8 cellular contexts compared by ENCODE assay signal in genomic region chr17:79834575-79835469, GRCh38. TPM values are rescaled to one million over a fixed set of nuclear protein-coding genes. Genes with fewer than 3 reads are reported as not detected.
DNase-seq lines count a peak whose midpoint lies in the region; ATAC-seq, FAIRE-seq and TF ChIP-seq lines count a peak whose summit lies in the region.

No MANE protein-coding gene starts in this region.

- H3K9me3 Mint-ChIP-seq in activated T-cell treated with anti-CD3 and anti-CD28 coated beads, Interleukin-2, amount 50 U/mL, for 72 hours: no peaks in the 10 kb centered on the region

- H3K9me3 ChIP-seq in A673 (ENCODE audit: low read depth, low read length, poor library complexity, severe bottlenecking) (no peaks in the 10 kb centered on the region), kidney (ENCODE audit: control insufficient read depth in 1 of 2, low read length in 2 of 2) (no peaks in the 10 kb centered on the region)

- H3K36me3 Mint-ChIP-seq in activated T-cell treated with anti-CD3 and anti-CD28 coated beads, Interleukin-2, amount 50 U/mL, for 72 hours (ENCODE audit: insufficient read depth in 2 of 2): peaks cover 5 to 16% of the 10 kb centered on the region in 2 donors

- peaks cover 75% of the 10 kb centered on the region for H3K4me1 ChIP-seq in A673 (ENCODE audit: insufficient read depth, low read length, poor library complexity, severe bottlenecking)
- peaks cover 13 to 21% of the 10 kb centered on the region in 2 donors for H3K4me1 ChIP-seq in kidney (ENCODE audit: control insufficient read depth in 1 of 2, insufficient read depth in 1 of 2, low read depth in 1 of 2, low read length in 2 of 2)

- DNase-seq in A673 (ENCODE audit: low spot score) (peak; percentile 57), GM12892 (ENCODE audit: insufficient read length) (no peak), kidney (peak; percentile 81), pons (ENCODE audit: low spot score) (no peak)
- peak; percentile 50 to 67 for DNase-seq in activated T-cell treated with anti-CD3 and anti-CD28 coated beads, Interleukin-2, amount 50 U/mL, for 72 hours

- H3K4me1 Mint-ChIP-seq in activated T-cell treated with anti-CD3 and anti-CD28 coated beads, Interleukin-2, amount 50 U/mL, for 72 hours (ENCODE audit: low read depth): peaks cover 25% of the 10 kb centered on the region

- CTCF ChIA-PET in A673 (lab: Charles Lee): interaction anchor here (0.6 to 2.0 kb wide), 8 partner anchors 8 to 173 kb away, joined by 3 to 8 read pairs (median 4); partner anchors contain the start of gene CBX8

- H3K27me3 ChIP-seq in A673 (replicated peaks; ENCODE audit: insufficient read depth, low read depth, low read length, poor library complexity): no peaks in the 10 kb centered on the region

- no peak overlapping the region for H3K27ac Mint-ChIP-seq in activated T-cell treated with anti-CD3 and anti-CD28 coated beads, Interleukin-2, amount 50 U/mL, for 72 hours

- H3K9ac ChIP-seq in kidney (ENCODE audit: low read length in 2 of 2): no peak overlapping the region

- FAIRE-seq in GM12892 (lab: Jason Lieb, UNC) (no peak), kidney (lab: Jason Lieb, UNC) (no peak)

- 0 out of 2 replicates have a peak, but pooled peaks have one; percentile 29 for TF ChIP-seq POLR2A in GM12892 (IDR thresholded peaks at IDR 0.05; ENCODE audit: low read depth, low read length)

- H3K27me3 Mint-ChIP-seq in activated T-cell treated with anti-CD3 and anti-CD28 coated beads, Interleukin-2, amount 50 U/mL, for 72 hours (ENCODE audit: low read depth): no peaks in the 10 kb centered on the region

- H3K27ac ChIP-seq in A673 (ENCODE audit: low read depth, low read length, poor library complexity, severe bottlenecking): no peak overlapping the region
- no peak overlapping the region for H3K27ac ChIP-seq in kidney (ENCODE audit: low read depth in 2 of 2, low read length in 2 of 2)

- BruUV-seq in A673 (replicated peaks; lab: Mats Ljungman, UMichigan): no TSS peak

- H3K4me3 ChIP-seq in A673 (ENCODE audit: low read depth, low read length, poor library complexity, severe bottlenecking) (no peak overlapping the region), kidney (ENCODE audit: low read length in 2 of 2) (no peak overlapping the region)

- peak; percentile 92 for TF ChIP-seq CTCF in A673 (conservative IDR thresholded peaks at IDR 0.05; ENCODE audit: low read depth, low read length)
- TF ChIP-seq CTCF in kidney (IDR thresholded peaks at IDR 0.05; ENCODE audit: borderline replicate concordance, extremely low read depth, insufficient read depth): no peak

- H3K36me3 ChIP-seq in A673 (ENCODE audit: insufficient read depth, low read length, poor library complexity, severe bottlenecking) (peaks cover 23% of the 10 kb centered on the region), kidney (ENCODE audit: control insufficient read depth in 1 of 2, insufficient read depth in 2 of 2, low read length in 2 of 2) (peaks cover 0 to 6% of the 10 kb centered on the region in 2 donors)

- intact Hi-C loops in A673 (cut with micrococcal nuclease; ENCODE audit: unreplicated experiment): loop anchor here (5.0 to 10.0 kb wide), 2 partner anchors 43 to 90 kb away; no protein-coding TSS in a partner anchor
- intact Hi-C loops in kidney (cut with DNase I): no loop called here

- ATAC-seq in activated T-cell treated with anti-CD3 and anti-CD28 coated beads, Interleukin-2, amount 50 U/mL, for 72 hours (replicated peaks in 1 of 2): no peak
- ATAC-seq in GM19324 (IDR thresholded peaks at IDR 0.05; ENCODE audit: low FRiP score, unreplicated experiment) (no peak), GM21529 (IDR thresholded peaks at IDR 0.05; ENCODE audit: unreplicated experiment) (no peak), HG03571 (IDR thresholded peaks at IDR 0.05; ENCODE audit: unreplicated experiment) (no peak)

- POLR2A ChIA-PET in A673 (lab: Charles Lee; ENCODE audit: low non-redundant PET): interaction anchor here (0.5 to 1.3 kb wide), 3 partner anchors 24 to 134 kb away, joined by 3 to 6 read pairs (median 3); no protein-coding TSS in a partner anchor

- no peak overlapping the region for H3K4me3 Mint-ChIP-seq in activated T-cell treated with anti-CD3 and anti-CD28 coated beads, Interleukin-2, amount 50 U/mL, for 72 hours

RNA-seq across cellular contexts. Expression of gene CBX4, which starts 4.4 kb away (rescaled TPM):
- total RNA-seq in A673 (2021) (42.6 and 45.5 TPM in 2 replicates), kidney (26.8 TPM)
- polyA plus RNA-seq in GM12892 (2012; ENCODE audit: missing spikeins): 4.1 TPM
- total RNA-seq in activated T-cell treated with anti-CD3 and anti-CD28 coated beads, Interleukin-2, amount 50 U/mL, for 72 hours: 10 to 100 TPM; 38.3 to 45.8 TPM
- polyA plus RNA-seq in kidney (ENCODE audit: insufficient read depth, low read depth, low replicate concordance): 7.1 TPM

RNA-seq across cellular contexts. Expression of gene CBX8, which starts 37.9 kb away (rescaled TPM):
- total RNA-seq in A673 (2021) (24.5 and 27.0 TPM in 2 replicates), kidney (6.2 TPM)
- 1.6 TPM for polyA plus RNA-seq in GM12892 (2012; ENCODE audit: missing spikeins)
- 1 to 10 TPM; 6.0 to 7.2 TPM for total RNA-seq in activated T-cell treated with anti-CD3 and anti-CD28 coated beads, Interleukin-2, amount 50 U/mL, for 72 hours
- 3.5 TPM for polyA plus RNA-seq in kidney (ENCODE audit: insufficient read depth, low read depth, low replicate concordance)

RNA-seq across cellular contexts. Expression of gene CBX2, which starts 56.9 kb away (rescaled TPM):
- total RNA-seq in A673 (2021) (59.5 and 66.4 TPM in 2 replicates), kidney (3.5 TPM)
- polyA plus RNA-seq in GM12892 (2012; ENCODE audit: missing spikeins): 1.4 TPM
- total RNA-seq in activated T-cell treated with anti-CD3 and anti-CD28 coated beads, Interleukin-2, amount 50 U/mL, for 72 hours: 1 to 10 TPM; 2.4 to 5.6 TPM
- 2.2 TPM for polyA plus RNA-seq in kidney (ENCODE audit: insufficient read depth, low read depth, low replicate concordance)

Comparison
In these comparisons a context has a peak if more than half of its experiments do, and no peak if none do; other contexts are left out.
1. DNase-seq: peak in A673 (single experiment), activated T-cell treated with anti-CD3 and anti-CD28 coated beads, Interleukin-2, amount 50 U/mL, for 72 hours (2 of 2) and kidney (single experiment); none in GM12892 (single experiment) and pons (single experiment).